28 cellular contexts compared by ENCODE assay signal in the genomic region with DNA sequence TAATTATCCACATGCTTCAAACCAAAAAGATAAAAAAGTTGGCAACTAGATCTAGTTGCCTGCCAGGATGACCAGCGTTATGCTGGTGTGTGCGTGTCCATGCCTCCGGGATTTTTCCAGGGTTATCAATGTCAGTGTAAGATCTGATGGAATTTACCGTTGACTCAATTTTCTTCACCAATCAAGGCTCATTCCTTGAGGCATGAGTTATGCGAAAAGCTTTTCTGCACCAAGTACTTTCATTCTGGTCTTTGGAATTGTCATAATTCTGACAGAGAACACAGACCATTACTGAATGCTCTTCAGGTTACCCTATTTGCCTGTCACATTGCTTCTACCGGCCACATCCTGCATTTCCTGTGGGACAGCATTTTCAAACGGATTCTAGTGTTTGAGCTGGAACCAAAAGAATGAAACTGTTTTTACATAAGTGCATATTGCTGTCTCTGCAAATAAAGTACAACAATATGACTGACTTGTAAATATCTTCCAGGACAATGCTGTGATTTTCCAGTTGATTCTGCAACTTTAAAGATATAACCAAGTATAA.
DNase-seq lines count a peak whose midpoint lies in the region; ATAC-seq and TF ChIP-seq lines count a peak whose summit lies in the region.
"Had no signal": no experiment of that assay in that cellular context is flagged by ENCODE, and none has a peak within 500 bp of the region (broad histone marks: within the 10 kb centered on the region; RNA-seq: fewer than 3 reads in every experiment).

No MANE protein-coding gene starts in this region.

- peaks cover 0 to 45% (median 31%) of the 10 kb centered on the region in 11 experiments; a peak in 21 of 22 replicates for H3K9me3 ChIP-seq in BLaER1 treated with 17β-estradiol and CSF1 and Interleukin-3, amounts not matched to agents 10 nM and 100 nM (replicated peaks in 1 of 11)
- H3K9me3 ChIP-seq in T-helper 17 cell (ENCODE audit: control insufficient read depth, low read length, poor library complexity, severe bottlenecking): no peaks in the 10 kb centered on the region
- H3K9me3 ChIP-seq in suprapubic skin: no peaks in the 10 kb centered on the region
- H3K9me3 ChIP-seq: right lobe of liver, SK-N-SH, stomach, upper lobe of left lung had no signal

- DNase-seq in T-helper 1 cell (no peak), T-helper 17 cell (no peak), epithelial cell of esophagus (ENCODE audit: low read depth) (peak; percentile 46), SIG-M5 treated with dmso at 0.1 percent for 504 hours (lab: John Stamatoyannopoulos, UW; ENCODE audit: unreplicated experiment) (no peak), suprapubic skin (ENCODE audit: low spot score in 2 of 2) (no peak)
- DNase-seq: 8988T; activated CD8-positive, alpha-beta memory T cell treated with anti-CD3 and anti-CD28 coated beads for 24 hours; activated naive CD8-positive, alpha-beta T cell treated with anti-CD3 and anti-CD28 coated beads, Interleukin-2, amount 10 ng/mL, durations not matched to agents 7 days and 5 days; AML-193; Calu3; kidney glomerular epithelial cell; NCI-H1092 treated with DMSO at 0.1 percent for 48 hours; NCI-H187 treated with DMSO at 0.1 percent for 48 hours; NCI-H226; right lobe of liver; SK-N-SH; stomach; T1000; upper lobe of left lung had no signal

- peak overlapping the region in 1 of 11 experiments; percentile 12; a peak in 1 of 22 replicates for H3K27ac ChIP-seq in BLaER1 treated with 17β-estradiol and CSF1 and Interleukin-3, amounts not matched to agents 10 nM and 100 nM
- H3K27ac ChIP-seq in suprapubic skin: no peak overlapping the region
- H3K27ac ChIP-seq: parathyroid adenoma, right lobe of liver, stomach, upper lobe of left lung had no signal

- peaks cover 27 to 62% (median 36%) of the 10 kb centered on the region in 10 experiments for H3K4me1 ChIP-seq in BLaER1 treated with 17β-estradiol and CSF1 and Interleukin-3, amounts not matched to agents 10 nM and 100 nM
- H3K4me1 ChIP-seq in suprapubic skin: peaks cover 9% of the 10 kb centered on the region

- peaks cover 4 to 41% (median 22%) of the 10 kb centered on the region in 11 experiments; a peak in 18 of 22 replicates for H3K36me3 ChIP-seq in BLaER1 treated with 17β-estradiol and CSF1 and Interleukin-3, amounts not matched to agents 10 nM and 100 nM
- peaks cover 11% of the 10 kb centered on the region for H3K36me3 ChIP-seq in suprapubic skin

- no peak for TF ChIP-seq CTCF in epithelial cell of esophagus (IDR thresholded peaks at IDR 0.05; ENCODE audit: insufficient read depth, low read depth, low read length, missing control alignments)
- no peak for TF ChIP-seq CTCF in suprapubic skin (IDR thresholded peaks at IDR 0.05)

- H3K27me3 ChIP-seq in BLaER1 treated with 17β-estradiol and CSF1 and Interleukin-3, amounts not matched to agents 10 nM and 100 nM: no peaks in the 10 kb centered on the region
- H3K27me3 ChIP-seq in suprapubic skin: no peaks in the 10 kb centered on the region
- H3K27me3 ChIP-seq: right lobe of liver, stomach, upper lobe of left lung had no signal

- TF ChIP-seq EP300 in suprapubic skin (IDR thresholded peaks at IDR 0.05): no peak

- no peaks in the 10 kb centered on the region for H3K9me3 Mint-ChIP-seq in T-helper 1 cell treated with Interleukin-12 subunit alpha and Interleukin-12 subunit beta and Interleukin-4 antibody, amounts not matched to agents 30 μg/mL and 1 μg/mL, for 36 hours

- peaks cover 44% of the 10 kb centered on the region for H3K36me3 Mint-ChIP-seq in T-helper 1 cell treated with Interleukin-12 subunit alpha and Interleukin-12 subunit beta and Interleukin-4 antibody, amounts not matched to agents 30 μg/mL and 1 μg/mL, for 36 hours (ENCODE audit: low read depth)
- H3K36me3 Mint-ChIP-seq in T-helper 17 cell (ENCODE audit: low read depth): peaks cover 6% of the 10 kb centered on the region

- no peak overlapping the region for H3K4me3 Mint-ChIP-seq in T-helper 1 cell treated with Interleukin-12 subunit alpha and Interleukin-12 subunit beta and Interleukin-4 antibody, amounts not matched to agents 30 μg/mL and 1 μg/mL, for 36 hours
- peak overlapping the region; percentile 7 for H3K4me3 Mint-ChIP-seq in T-helper 17 cell
- H3K4me3 Mint-ChIP-seq: activated naive CD8-positive, alpha-beta T cell treated with anti-CD3 and anti-CD28 coated beads, Interleukin-2, amount 10 ng/mL, durations not matched to agents 7 days and 5 days; neural crest cell; WTC11 had no signal

- H3K4me1 Mint-ChIP-seq in T-helper 1 cell treated with Interleukin-12 subunit alpha and Interleukin-12 subunit beta and Interleukin-4 antibody, amounts not matched to agents 30 μg/mL and 1 μg/mL, for 36 hours (ENCODE audit: low read depth): peaks cover 67% of the 10 kb centered on the region
- H3K4me1 Mint-ChIP-seq in T-helper 17 cell: peaks cover 60% of the 10 kb centered on the region

- ATAC-seq in T-helper 17 cell (no peak), GM21576 (IDR thresholded peaks at IDR 0.05; ENCODE audit: unreplicated experiment) (no peak)
- ATAC-seq: GM12878, HepG2, right lobe of liver, WTC11 had no signal

- peak overlapping the region; percentile 27 to 74 (median 61) for H3K4me2 ChIP-seq in BLaER1 treated with 17β-estradiol and CSF1 and Interleukin-3, amounts not matched to agents 10 nM and 100 nM
- H3K4me2 ChIP-seq: SK-N-SH had no signal

- 43% methylated on average over 7 of the region's 7 CpGs for WGBS in suprapubic skin

- H3K27ac Mint-ChIP-seq in T-helper 1 cell treated with Interleukin-12 subunit alpha and Interleukin-12 subunit beta and Interleukin-4 antibody, amounts not matched to agents 30 μg/mL and 1 μg/mL, for 36 hours: peak overlapping the region; percentile 42
- H3K27ac Mint-ChIP-seq in T-helper 17 cell: peak overlapping the region; percentile 99
- H3K27ac Mint-ChIP-seq: activated naive CD8-positive, alpha-beta T cell treated with anti-CD3 and anti-CD28 coated beads, Interleukin-2, amount 10 ng/mL, durations not matched to agents 7 days and 5 days had no signal

- H3K9ac ChIP-seq in BLaER1 treated with 17β-estradiol and CSF1 and Interleukin-3, amounts not matched to agents 10 nM and 100 nM: no peak overlapping the region
- H3K9ac ChIP-seq: parathyroid adenoma, SK-N-SH had no signal

- no peak overlapping the region for H3K4me3 ChIP-seq in BLaER1 treated with 17β-estradiol and CSF1 and Interleukin-3, amounts not matched to agents 10 nM and 100 nM
- H3K4me3 ChIP-seq in epithelial cell of esophagus (ENCODE audit: low read length) (no peak overlapping the region), suprapubic skin (no peak overlapping the region)
- H3K4me3 ChIP-seq: GM12878, lung, right lobe of liver, stomach, upper lobe of left lung had no signal

- H3K27me3 Mint-ChIP-seq in T-helper 1 cell treated with Interleukin-12 subunit alpha and Interleukin-12 subunit beta and Interleukin-4 antibody, amounts not matched to agents 30 μg/mL and 1 μg/mL, for 36 hours (ENCODE audit: low read depth): no peaks in the 10 kb centered on the region
- no peaks in the 10 kb centered on the region for H3K27me3 Mint-ChIP-seq in T-helper 17 cell
- H3K27me3 Mint-ChIP-seq: activated naive CD8-positive, alpha-beta T cell treated with anti-CD3 and anti-CD28 coated beads, Interleukin-2, amount 10 ng/mL, durations not matched to agents 7 days and 5 days had no signal

- no peak for TF ChIP-seq POLR2A in suprapubic skin (IDR thresholded peaks at IDR 0.05)

- no peaks in the 10 kb centered on the region for H4K20me1 ChIP-seq in BLaER1 treated with 17β-estradiol and CSF1 and Interleukin-3, amounts not matched to agents 10 nM and 100 nM
